In genomic region chr2:53767405-53768232, GRCh38 we compare ENCODE assay signal across 1 cellular context.
TF ChIP-seq lines count a peak whose summit lies in the region.

TSS of gene CHAC2 (plus strand) at chr2:53767804. CDS start at chr2:53767887, 83 bp downstream.

TF ChIP-seq in HEK293, 187 proteins besides CTCF, POLR2A, EP300 and RAD21 (continued from another document):
- TF ChIP-seq ZBTB11 (tag by site-specific recombination; conservative IDR thresholded peaks at IDR 0.05; ENCODE audit: low read depth) (0 out of 2 replicates have a peak, but pooled peaks have one; percentile 5), KLF16 (tag by site-specific recombination; IDR thresholded peaks at IDR 0.05) (peak; percentile 39; the same call in 1 of the 2 replicates), PATZ1 (tag by site-specific recombination; IDR thresholded peaks at IDR 0.05) (0 out of 2 replicates have a peak, but pooled peaks have one; percentile 21), ZNF2 (tag by site-specific recombination; IDR thresholded peaks at IDR 0.05) (peak; percentile 46; the same call in 1 of the 2 replicates), ZXDB (tag by site-specific recombination; IDR thresholded peaks at IDR 0.05) (0 out of 2 replicates have a peak, but pooled peaks have one; percentile 52), ZNF501 (tag by site-specific recombination; IDR thresholded peaks at IDR 0.05) (peak; percentile 63), ZNF629 (tag by site-specific recombination; IDR thresholded peaks at IDR 0.05) (peak; percentile 19; the same call in 1 of the 2 replicates), ZBTB10 (tag by site-specific recombination; IDR thresholded peaks at IDR 0.05) (peak; percentile 93), BCL11A (tag by site-specific recombination; IDR thresholded peaks at IDR 0.05; ENCODE audit: low read depth) (0 out of 2 replicates have a peak, but pooled peaks have one; percentile 21), ZBTB17 (tag by site-specific recombination; IDR thresholded peaks at IDR 0.05) (peak; percentile 81), ZNF366 (tag by site-specific recombination; conservative IDR thresholded peaks at IDR 0.05) (no peak), ZNF19 (tag by site-specific recombination; IDR thresholded peaks at IDR 0.05; ENCODE audit: low read depth) (no peak)
TF ChIP-seq in HEK293: peak in this region for 25.
